ENCODE assay signal across 2 cellular contexts in genomic region chr20:49624988-49625387, GRCh38. TPM values are rescaled to one million over a fixed set of nuclear protein-coding genes. Genes with fewer than 3 reads are reported as not detected.
"Had no signal": no experiment of that assay in that cellular context is flagged by ENCODE, and none has a peak within 500 bp of the region (broad histone marks: within the 10 kb centered on the region; RNA-seq: fewer than 3 reads in every experiment).

No MANE protein-coding gene starts in this region.

RNA-seq across cellular contexts. Expression of gene PTGIS, which starts 57.1 kb away (rescaled TPM):
- total RNA-seq: activated B cell treated with CpG ODN at 0.5 μM for 24 hours; activated naive CD4-positive, alpha-beta T cell treated with anti-CD3 and anti-CD28 coated beads for 36 hours had no signal
